ENCODE assay signal across 9 cellular contexts in genomic region chr6:35392111-35392702, GRCh38. TPM values are rescaled to one million over a fixed set of nuclear protein-coding genes. Genes with fewer than 3 reads are reported as not detected.
A peak's percentile ranks its signal among the peaks of the same experiment; 100 is the strongest.
DNase-seq lines count a peak whose midpoint lies in the region; ATAC-seq and TF ChIP-seq lines count a peak whose summit lies in the region.
"Had no signal": no experiment of that assay in that cellular context is flagged by ENCODE, and none has a peak within 500 bp of the region (broad histone marks: within the 10 kb centered on the region; RNA-seq: fewer than 3 reads in every experiment).

No MANE protein-coding gene starts in this region.

- H2BK120ac ChIP-seq in H9 (ENCODE audit: low read depth, low read length, poor library complexity, severe bottlenecking): no peak overlapping the region

- H3K9me3 Mint-ChIP-seq in HFFc6: peaks cover 11% of the 10 kb centered on the region; the same call in 1 of the 2 replicates
- H3K9me3 Mint-ChIP-seq in H9: no peaks in the 10 kb centered on the region; a peak in 1 of 5 replicates

- H2BK5ac ChIP-seq in H9 (ENCODE audit: insufficient read length, low read length): no peak overlapping the region

- H3K9ac ChIP-seq in H9 (ENCODE audit: extremely low read depth, insufficient read length, low read length): no peak overlapping the region

- H2AFZ ChIP-seq in H9 (ENCODE audit: low read length): no peak overlapping the region

- no peak overlapping the region for H4K8ac ChIP-seq in H9 (replicated peaks; ENCODE audit: insufficient read length, low read depth, low read length)

- H3K27me3 Mint-ChIP-seq in HFFc6 (ENCODE audit: insufficient read depth) (peaks cover 8% of the 10 kb centered on the region), H9 (ENCODE audit: low read depth) (no peaks in the 10 kb centered on the region; the same call in 1 of the 2 replicates)

- no peak overlapping the region for H2BK20ac ChIP-seq in H9 (ENCODE audit: low read depth, low read length, poor library complexity, severe bottlenecking)

- ATAC-seq in GM19023 (IDR thresholded peaks at IDR 0.05; ENCODE audit: unreplicated experiment): no peak
- no peak for ATAC-seq in HG02759 (IDR thresholded peaks at IDR 0.05; ENCODE audit: unreplicated experiment)

- H3K4me3 Mint-ChIP-seq in HFFc6: peak overlapping the region; percentile 83
- no peak overlapping the region for H3K4me3 Mint-ChIP-seq in H9

- H3K79me1 ChIP-seq in H9 (ENCODE audit: insufficient read depth, low read depth, low read length, poor library complexity, severe bottlenecking): no peaks in the 10 kb centered on the region

- H3K56ac ChIP-seq in H9 (ENCODE audit: insufficient read length, low read depth, low read length): no peak overlapping the region

- H3K23ac ChIP-seq in H9 (ENCODE audit: insufficient read length, low read depth, low read length): no peak overlapping the region

- TF ChIP-seq CTCF in HFFc6 (IDR thresholded peaks at IDR 0.05) (no peak), H9 (conservative IDR thresholded peaks at IDR 0.05) (no peak)

- H3K27me3 ChIP-seq in H9 (ENCODE audit: insufficient read depth, low read length): no peaks in the 10 kb centered on the region

- no CpG with 5 or more reads among the region's 12 CpGs for WGBS in H9 (ENCODE audit: extremely low coverage, insufficient read length, low lambda C conversion rate)

- no peaks in the 10 kb centered on the region for H4K20me1 ChIP-seq in H9 (ENCODE audit: control insufficient read depth, insufficient read depth, insufficient read length)

- H3K79me2 ChIP-seq in H9 (ENCODE audit: insufficient read depth, low read length): no peaks in the 10 kb centered on the region

- H4K91ac ChIP-seq in H9 (ENCODE audit: insufficient read length, low read depth, low read length): no peak overlapping the region

- H3K9me3 ChIP-seq in H9 (ENCODE audit: control insufficient read depth, low read depth, low read length): no peaks in the 10 kb centered on the region

- no peak overlapping the region for H3K4ac ChIP-seq in H9 (ENCODE audit: low read depth, low read length)

- peaks cover 20% of the 10 kb centered on the region for H3K36me3 Mint-ChIP-seq in HFFc6 (ENCODE audit: low read depth)
- H3K36me3 Mint-ChIP-seq in H9 (ENCODE audit: insufficient read depth in 1 of 3, low read depth in 3 of 3): no peaks in the 10 kb centered on the region; a peak in 1 of 7 replicates

- peaks cover 3% of the 10 kb centered on the region; the same call in 1 of the 2 replicates for H3K4me1 ChIP-seq in H9 (ENCODE audit: insufficient read depth, low read length)

- H3K23me2 ChIP-seq in H9 (ENCODE audit: insufficient read length, low read depth, low read length, poor library complexity, severe bottlenecking): no peaks in the 10 kb centered on the region

- H3K4me1 Mint-ChIP-seq in HFFc6 (ENCODE audit: low read depth) (peaks cover 85% of the 10 kb centered on the region), H9 (peaks cover 4 to 7% of the 10 kb centered on the region in 2 experiments)

- no peak overlapping the region for H3K4me2 ChIP-seq in H9 (ENCODE audit: insufficient read depth, insufficient read length, low read length)

- peak overlapping the region; percentile 99 for H3K27ac Mint-ChIP-seq in HFFc6
- H3K27ac Mint-ChIP-seq in H9: peak overlapping the region in 1 of 3 experiments; percentile 42; a peak in 1 of 7 replicates

- H3T11ph ChIP-seq in H9 (ENCODE audit: low read length): no peak overlapping the region

- no peak overlapping the region for H2BK12ac ChIP-seq in H9 (ENCODE audit: insufficient read length, low read depth, low read length)

- H3K27ac ChIP-seq in epithelial cell of prostate (peak overlapping the region; percentile 100), H9 (ENCODE audit: insufficient read length, low read depth, low read length) (no peak overlapping the region)

- H2BK15ac ChIP-seq in H9 (ENCODE audit: low read depth, low read length): no peak overlapping the region

- H3K18ac ChIP-seq in H9 (ENCODE audit: insufficient read length, low read depth, low read length): no peak overlapping the region

- no peak overlapping the region for H3K14ac ChIP-seq in H9 (ENCODE audit: insufficient read depth, low read length)

- no peak overlapping the region for H4K5ac ChIP-seq in H9 (ENCODE audit: insufficient read length, low read depth, low read length)

- TF ChIP-seq POLR2A in erythroblast (IDR thresholded peaks at IDR 0.05; ENCODE audit: low read length): no peak

- DNase-seq in HFFc6 (no peak), NCI-H510A (lab: John Stamatoyannopoulos, UW) (peak; percentile 74), epithelial cell of prostate (ENCODE audit: low read depth, low spot score) (peak; percentile 94), renal cortical epithelial cell (ENCODE audit: low read depth) (peak; percentile 61), erythroblast (lab: John Stamatoyannopoulos, UW) (no peak), H9 (no peak)
- DNase-seq: MM.1S had no signal

- no peak overlapping the region for H2AK5ac ChIP-seq in H9 (ENCODE audit: insufficient read length, low read length)

RNA-seq across cellular contexts. Expression of gene PPARD, which starts 49.8 kb away (rescaled TPM):
- total RNA-seq in HFFc6 (2021; fragmentation: NEBNext Ultra II Directional; extraction: Animal tissue kit (Norgen Biotek cat#: 25700)): 10 to 100 TPM; 39.0 to 46.4 (median 41.2) TPM
- total RNA-seq in renal cortical epithelial cell: 6.8 and 14.3 TPM in 2 replicates
- 11.7 and 13.9 TPM in 2 replicates for total RNA-seq in H9 (2021)

RNA-seq across cellular contexts. Expression of gene FANCE, which starts 59.9 kb away (rescaled TPM):
- total RNA-seq in HFFc6 (2021; fragmentation: NEBNext Ultra II Directional; extraction: Animal tissue kit (Norgen Biotek cat#: 25700)): 10 to 100 TPM in 1 of 6 experiments, 1 to 10 TPM in 5; 7.2 to 10.7 (median 9.2) TPM
- total RNA-seq in renal cortical epithelial cell: 2.0 and 6.4 TPM in 2 replicates
- 8.4 and 10.9 TPM in 2 replicates for total RNA-seq in H9 (2021)

Comparison
In these comparisons a context has a peak if more than half of its experiments do, and no peak if none do; other contexts are left out.
1. DNase-seq: peak in NCI-H510A (single experiment), epithelial cell of prostate (single experiment) and renal cortical epithelial cell (single experiment); none in HFFc6 (single experiment), erythroblast (0 of 2) and H9 (single experiment).